7 cellular contexts compared by ENCODE assay signal in the genomic region with DNA sequence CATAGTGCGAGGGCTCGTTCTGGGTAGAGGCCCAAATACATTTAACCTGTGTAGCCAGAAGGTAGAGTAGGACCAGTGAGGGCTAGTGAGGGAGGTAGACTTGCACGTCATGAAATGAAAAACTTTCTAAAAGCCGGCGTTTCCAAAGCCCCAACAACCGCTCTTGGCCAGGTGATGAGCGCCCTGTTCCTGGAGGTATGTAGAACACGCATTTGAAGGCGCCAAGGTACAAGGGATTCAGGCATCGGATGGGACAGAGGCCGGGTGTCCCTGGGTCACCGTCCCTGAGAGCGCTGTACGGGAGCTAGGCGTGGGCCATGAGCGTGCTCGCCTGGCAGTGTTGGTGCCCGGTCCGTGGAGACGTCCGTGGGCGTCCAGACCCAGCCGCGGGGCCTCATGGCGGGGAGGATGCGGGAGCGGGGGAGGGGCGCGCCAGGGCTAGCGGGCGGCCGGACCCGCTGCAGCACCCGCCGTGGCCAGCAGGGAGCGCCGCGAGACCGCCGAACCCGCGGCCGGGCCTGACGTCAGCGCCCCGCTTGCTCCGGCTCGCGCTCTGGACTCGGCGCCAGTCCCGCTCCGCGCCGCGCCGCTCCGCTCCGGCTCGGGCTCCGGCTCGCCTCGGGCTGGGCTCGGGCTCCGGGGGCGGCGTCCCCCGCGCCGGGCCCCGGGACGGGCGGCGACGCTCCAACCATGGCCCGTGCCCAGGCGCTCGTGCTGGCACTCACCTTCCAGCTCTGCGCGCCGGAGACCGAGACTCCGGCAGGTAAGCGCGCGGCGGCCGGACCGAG. TPM values are rescaled to one million over a fixed set of nuclear protein-coding genes. Genes with fewer than 3 reads are reported as not detected.
DNase-seq lines count a peak whose midpoint lies in the region; ATAC-seq and TF ChIP-seq lines count a peak whose summit lies in the region.

TSS of gene PTPRU (plus strand) at position 568 of the 788 bp plus-strand sequence. CDS start at position 691, 123 bp downstream.

- H3K4me3 ChIP-seq in GM12875 (ENCODE audit: low read depth, low read length) (peak within 1 kb of the TSS; percentile 2), lower lobe of right lung (peak within 1 kb of the TSS; percentile 73)

- peak within 1 kb of the TSS; percentile 84 for H3K27ac ChIP-seq in lower lobe of right lung

- H3K4me1 ChIP-seq in lower lobe of right lung, result peaks cover 41% of the 10 kb centered on the region

- ATAC-seq in HG02981 (IDR thresholded peaks at IDR 0.05; ENCODE audit: unreplicated experiment) (peak; percentile 65), lower lobe of right lung (peak; percentile 81 to 88)

- DNase-seq in NCI-H446 treated with DMSO at 0.1 percent for 48 hours (lab: John Stamatoyannopoulos, UW) (peak; percentile 39), ecto neural progenitor cell (ENCODE audit: low spot score) (peak; percentile 93), lower lobe of right lung (peak; percentile 88)
- DNase-seq in activated CD4-positive, alpha-beta T cell treated with anti-CD3 and anti-CD28 coated beads, Interleukin-2, amount 50 U/mL, for 48 hours, result peak; percentile 82 to 84
- peak; percentile 24 to 88 (median 63) for DNase-seq in stimulated activated CD4-positive, alpha-beta T cell treated with anti-CD3 and anti-CD28 coated beads, TNF-alpha, amount 100 ng/mL, for 1 hour (ENCODE audit: low read depth in 3 of 3, low spot score in 1 of 3)

- H3K27me3 ChIP-seq in lower lobe of right lung (ENCODE audit: low read depth), result peaks cover 16% of the 10 kb centered on the region

- intact Hi-C loops in lower lobe of right lung (cut with DNase I), result no loop called here

- no peaks in the 10 kb centered on the region for H3K36me3 ChIP-seq in lower lobe of right lung

- no peaks in the 10 kb centered on the region for H3K9me3 ChIP-seq in lower lobe of right lung

- peak; percentile 84 for TF ChIP-seq CTCF in GM12875 (IDR thresholded peaks at IDR 0.05; ENCODE audit: borderline replicate concordance, insufficient read depth, low read depth, low read length)
- TF ChIP-seq CTCF in lower lobe of right lung (IDR thresholded peaks at IDR 0.05), result peak; percentile 82

RNA-seq across cellular contexts. Expression of gene PTPRU, which starts in this region (rescaled TPM):
- 35.1 TPM for total RNA-seq in lower lobe of right lung

Comparison
In these comparisons a context has a peak if more than half of its experiments do, and no peak if none do; other contexts are left out.
1. Peak in every context shown above with its lines: DNase-seq, ATAC-seq, H3K4me3 ChIP-seq and H3K27ac ChIP-seq.
2. DNase-seq: peak in every context shown above with its lines; median percentile 93 in ecto neural progenitor cell; 88 in lower lobe of right lung; 83 in activated CD4-positive, alpha-beta T cell treated with anti-CD3 and anti-CD28 coated beads, Interleukin-2, amount 50 U/mL, for 48 hours; 63 in stimulated activated CD4-positive, alpha-beta T cell treated with anti-CD3 and anti-CD28 coated beads, TNF-alpha, amount 100 ng/mL, for 1 hour; 39 in NCI-H446 treated with DMSO at 0.1 percent for 48 hours.